In the genomic region with DNA sequence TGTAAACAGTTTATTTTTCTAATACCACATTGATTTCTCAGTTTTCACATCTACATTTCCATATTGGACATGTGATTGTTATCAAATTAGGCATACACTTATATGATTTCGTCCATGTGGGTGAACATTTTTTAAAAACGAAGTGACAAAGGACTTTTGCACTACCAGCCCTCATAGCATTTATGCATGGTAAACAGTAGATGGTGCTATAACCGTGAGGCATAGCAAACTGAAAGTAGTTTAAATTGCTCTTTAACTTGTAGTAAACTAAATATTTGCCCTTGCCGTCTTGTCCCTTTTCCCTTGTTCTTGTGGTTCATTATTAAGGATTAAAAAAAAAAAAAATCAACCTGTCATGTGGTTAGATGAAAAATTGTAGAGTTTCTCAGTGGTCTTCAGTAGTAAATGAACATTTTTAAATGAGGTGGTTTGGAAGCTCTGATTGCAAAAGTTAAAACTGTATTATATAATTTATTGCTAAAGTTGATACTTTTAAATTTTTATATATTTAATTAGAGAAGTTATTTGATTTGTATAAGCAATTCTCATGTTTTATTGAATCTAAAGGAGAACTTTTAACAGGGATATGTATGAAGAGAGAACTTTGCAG, we compare ENCODE assay signal across 8 cellular contexts. TPM values are rescaled to one million over a fixed set of nuclear protein-coding genes. Genes with fewer than 3 reads are reported as not detected.
DNase-seq lines count a peak whose midpoint lies in the region; ATAC-seq and TF ChIP-seq lines count a peak whose summit lies in the region.

No MANE protein-coding gene starts in this region.

- no peaks in the 10 kb centered on the region for H3K4me1 ChIP-seq in BLaER1
- peaks cover 2% of the 10 kb centered on the region for H3K4me1 ChIP-seq in parathyroid adenoma

- POLR2A ChIA-PET in WTC11 (lab: Charles Lee), result no interaction called here

- no peaks in the 10 kb centered on the region for H4K20me1 ChIP-seq in BLaER1

- H3K27ac Mint-ChIP-seq in WTC11, result no peak overlapping the region

- ATAC-seq in GM18502 (IDR thresholded peaks at IDR 0.05; ENCODE audit: poor library complexity, unreplicated experiment) (peak; percentile 95), HG02852 (IDR thresholded peaks at IDR 0.05; ENCODE audit: unreplicated experiment) (peak; percentile 90), WTC11 (peak; percentile 41; the same call in 1 of the 2 replicates)

- H3K4me3 ChIP-seq in BLaER1 (no peak overlapping the region), foreskin fibroblast (ENCODE audit: low read depth in 1 of 2, low read length in 2 of 2) (peak overlapping the region in 1 of 2 donors; percentile 37), parathyroid adenoma (ENCODE audit: low read depth, low read length) (no peak overlapping the region)

- no peaks in the 10 kb centered on the region; the same call in 1 of the 2 replicates for H3K36me3 Mint-ChIP-seq in WTC11

- no peaks in the 10 kb centered on the region for H3K27me3 Mint-ChIP-seq in WTC11 (ENCODE audit: low read depth)

- no peak overlapping the region for H3K4me3 Mint-ChIP-seq in WTC11

- H3K79me2 ChIP-seq in parathyroid adenoma, result no peaks in the 10 kb centered on the region

- DNase-seq in NCI-H1105 treated with DMSO at 0.1 percent for 48 hours (lab: John Stamatoyannopoulos, UW), result peak; percentile 54
- no peak for DNase-seq in WTC11 (ENCODE audit: low spot score)
- DNase-seq in foreskin fibroblast, result peak; percentile 41 to 75
- DNase-seq in nucleus accumbens (lab: John Stamatoyannopoulos, UW), result no peak

- CTCF ChIA-PET in WTC11 (lab: Charles Lee), result interaction anchor here (0.6 to 1.0 kb wide), 3 partner anchors 10 to 97 kb away, joined by 4 to 6 read pairs (median 5); a partner anchor contains a TSS

- no peaks in the 10 kb centered on the region for H3K4me1 Mint-ChIP-seq in WTC11

- no peaks in the 10 kb centered on the region for H3K27me3 ChIP-seq in BLaER1
- H3K27me3 ChIP-seq in parathyroid adenoma (ENCODE audit: control insufficient read depth, insufficient read depth, low read length), result no peaks in the 10 kb centered on the region

- H3K27ac ChIP-seq in BLaER1 (no peak overlapping the region), parathyroid adenoma (no peak overlapping the region)

- H3K4me2 ChIP-seq in BLaER1 (peak overlapping the region; percentile 38; the same call in 1 of the 2 replicates), parathyroid adenoma (ENCODE audit: low read length) (peak overlapping the region; percentile 57)

- TF ChIP-seq CTCF in WTC11 (IDR thresholded peaks at IDR 0.05) (no peak), foreskin fibroblast (IDR thresholded peaks at IDR 0.05; ENCODE audit: low read depth, low read length) (peak; percentile 78), parathyroid adenoma (IDR thresholded peaks at IDR 0.05) (peak; percentile 80)

- H3K9ac ChIP-seq in BLaER1, result no peak overlapping the region
- no peak overlapping the region for H3K9ac ChIP-seq in parathyroid adenoma

- H3K9me3 ChIP-seq in BLaER1, result no peaks in the 10 kb centered on the region; the same call in 1 of the 2 replicates
- no peaks in the 10 kb centered on the region for H3K9me3 ChIP-seq in parathyroid adenoma (ENCODE audit: control insufficient read depth, low read length)

- H3K9me3 Mint-ChIP-seq in WTC11, result no peaks in the 10 kb centered on the region

- H2AFZ ChIP-seq in parathyroid adenoma, result no peak overlapping the region

- H3K36me3 ChIP-seq in BLaER1 (peaks cover 9% of the 10 kb centered on the region; the same call in 1 of the 2 replicates), parathyroid adenoma (ENCODE audit: control insufficient read depth, insufficient read depth, low read length) (no peaks in the 10 kb centered on the region)

TF ChIP-seq in WTC11, 78 proteins besides CTCF, POLR2A, EP300 and RAD21:
- TF ChIP-seq, protein P1, sequence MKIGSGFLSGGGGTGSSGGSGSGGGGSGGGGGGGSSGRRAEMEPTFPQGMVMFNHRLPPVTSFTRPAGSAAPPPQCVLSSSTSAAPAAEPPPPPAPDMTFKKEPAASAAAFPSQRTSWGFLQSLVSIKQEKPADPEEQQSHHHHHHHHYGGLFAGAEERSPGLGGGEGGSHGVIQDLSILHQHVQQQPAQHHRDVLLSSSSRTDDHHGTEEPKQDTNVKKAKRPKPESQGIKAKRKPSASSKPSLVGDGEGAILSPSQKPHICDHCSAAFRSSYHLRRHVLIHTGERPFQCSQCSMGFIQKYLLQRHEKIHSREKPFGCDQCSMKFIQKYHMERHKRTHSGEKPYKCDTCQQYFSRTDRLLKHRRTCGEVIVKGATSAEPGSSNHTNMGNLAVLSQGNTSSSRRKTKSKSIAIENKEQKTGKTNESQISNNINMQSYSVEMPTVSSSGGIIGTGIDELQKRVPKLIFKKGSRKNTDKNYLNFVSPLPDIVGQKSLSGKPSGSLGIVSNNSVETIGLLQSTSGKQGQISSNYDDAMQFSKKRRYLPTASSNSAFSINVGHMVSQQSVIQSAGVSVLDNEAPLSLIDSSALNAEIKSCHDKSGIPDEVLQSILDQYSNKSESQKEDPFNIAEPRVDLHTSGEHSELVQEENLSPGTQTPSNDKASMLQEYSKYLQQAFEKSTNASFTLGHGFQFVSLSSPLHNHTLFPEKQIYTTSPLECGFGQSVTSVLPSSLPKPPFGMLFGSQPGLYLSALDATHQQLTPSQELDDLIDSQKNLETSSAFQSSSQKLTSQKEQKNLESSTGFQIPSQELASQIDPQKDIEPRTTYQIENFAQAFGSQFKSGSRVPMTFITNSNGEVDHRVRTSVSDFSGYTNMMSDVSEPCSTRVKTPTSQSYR (CRISPR knock-in tag; IDR thresholded peaks at IDR 0.05), result no peak
- TF ChIP-seq CBFB (CRISPR knock-in tag; IDR thresholded peaks at IDR 0.05; ENCODE audit: low read depth), result no peak
- no peak for TF ChIP-seq CREB1 (CRISPR knock-in tag; IDR thresholded peaks at IDR 0.05)
- TF ChIP-seq, protein P2, sequence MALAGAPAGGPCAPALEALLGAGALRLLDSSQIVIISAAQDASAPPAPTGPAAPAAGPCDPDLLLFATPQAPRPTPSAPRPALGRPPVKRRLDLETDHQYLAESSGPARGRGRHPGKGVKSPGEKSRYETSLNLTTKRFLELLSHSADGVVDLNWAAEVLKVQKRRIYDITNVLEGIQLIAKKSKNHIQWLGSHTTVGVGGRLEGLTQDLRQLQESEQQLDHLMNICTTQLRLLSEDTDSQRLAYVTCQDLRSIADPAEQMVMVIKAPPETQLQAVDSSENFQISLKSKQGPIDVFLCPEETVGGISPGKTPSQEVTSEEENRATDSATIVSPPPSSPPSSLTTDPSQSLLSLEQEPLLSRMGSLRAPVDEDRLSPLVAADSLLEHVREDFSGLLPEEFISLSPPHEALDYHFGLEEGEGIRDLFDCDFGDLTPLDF (CRISPR knock-in tag; IDR thresholded peaks at IDR 0.05), result no peak
- no peak for TF ChIP-seq ATF1 (CRISPR knock-in tag; IDR thresholded peaks at IDR 0.05)
- TF ChIP-seq FOXK1 (CRISPR knock-in tag; IDR thresholded peaks at IDR 0.05), result no peak
- TF ChIP-seq RORB (CRISPR knock-in tag; IDR thresholded peaks at IDR 0.05), result no peak
- no peak for TF ChIP-seq SMAD4 (CRISPR knock-in tag; IDR thresholded peaks at IDR 0.05)
TF ChIP-seq in WTC11: peak in this region for 0.

RNA-seq across cellular contexts. Expression of a gene that starts 24.0 kb away (rescaled TPM):
- total RNA-seq in WTC11 (2021), result not detected in 3 replicates

RNA-seq across cellular contexts. Expression of a gene that starts 24.5 kb away (rescaled TPM):
- 6.0 to 9.3 TPM (median 9.3 TPM) in 3 replicates for total RNA-seq in WTC11 (2021)

RNA-seq across cellular contexts. Expression of a gene that starts 30.7 kb away (rescaled TPM):
- 0.99 to 1.7 TPM (median 1.7 TPM) in 3 replicates for total RNA-seq in WTC11 (2021)

RNA-seq across cellular contexts. Expression of a gene that starts 58.3 kb away (rescaled TPM):
- total RNA-seq in WTC11 (2021), result 2.6 to 2.8 TPM (median 2.7 TPM) in 3 replicates

RNA-seq across cellular contexts. Expression of a gene that starts 58.5 kb away (rescaled TPM):
- total RNA-seq in WTC11 (2021), result 7.6 to 9.3 TPM (median 8.2 TPM) in 3 replicates

Comparison
In these comparisons a context has a peak if more than half of its experiments do, and no peak if none do; other contexts are left out.
1. ATAC-seq: peak in every context shown above with its lines; median percentile 95 in GM18502; 90 in HG02852; 41 in WTC11.
2. DNase-seq: peak in NCI-H1105 treated with DMSO at 0.1 percent for 48 hours (single experiment) and foreskin fibroblast (2 of 2); none in WTC11 (single experiment) and nucleus accumbens (0 of 56).